Comparison of ENCODE assay signal across 8 cellular contexts in genomic region chr17:39980402-39981206, GRCh38. TPM values are rescaled to one million over a fixed set of nuclear protein-coding genes. Genes with fewer than 3 reads are reported as not detected.
DNase-seq lines count a peak whose midpoint lies in the region; TF ChIP-seq lines count a peak whose summit lies in the region.

PSMD3 (plus strand) TSS chr17:39980807; CDS start chr17:39980971, 164 bp downstream.

- H3K4ac ChIP-seq in neuronal stem cell (ENCODE audit: low read length): peak within 1 kb of the TSS; percentile 59

- H3K27me3 Mint-ChIP-seq in HFFc6 (ENCODE audit: insufficient read depth): no peaks in the 10 kb centered on the region; the same call in 1 of the 2 replicates
- peaks cover 2% of the 10 kb centered on the region for H3K27me3 Mint-ChIP-seq in activated naive CD4-positive, alpha-beta T cell treated with anti-CD3 and anti-CD28 coated beads for 36 hours (ENCODE audit: low read depth)

- peak within 1 kb of the TSS; percentile 92 for H2AK5ac ChIP-seq in neuronal stem cell (ENCODE audit: low read depth, low read length)

- H3K4me3 Mint-ChIP-seq in HFFc6: peak within 1 kb of the TSS; percentile 98
- H3K4me3 Mint-ChIP-seq in activated naive CD4-positive, alpha-beta T cell treated with anti-CD3 and anti-CD28 coated beads for 36 hours: peak within 1 kb of the TSS; percentile 88

- CTCF ChIA-PET in activated naive CD4-positive, alpha-beta T cell treated with anti-CD3 and anti-CD28 coated beads for 36 hours (lab: Charles Lee): interaction anchor here (0.6 to 4.0 kb wide), 15 partner anchors 12 to 696 kb away, joined by 3 to 34 read pairs (median 5); partner anchors contain the start of gene MED24

- peak within 1 kb of the TSS; percentile 99 for H3K14ac ChIP-seq in neuronal stem cell (ENCODE audit: low read length)

- peak within 1 kb of the TSS; percentile 98 for H3K18ac ChIP-seq in neuronal stem cell (ENCODE audit: low read length)

- intact Hi-C loops in activated naive CD4-positive, alpha-beta T cell treated with anti-CD3 and anti-CD28 coated beads for 36 hours (cut with micrococcal nuclease): loop anchor here (1.0 to 5.0 kb wide), 11 partner anchors 16 to 358 kb away; partner anchors contain the start of genes CASC3, LRRC3C and ORMDL3

- peaks cover 0 to 33% (median 0%) of the 10 kb centered on the region in 3 experiments for H3K27me3 ChIP-seq in neuronal stem cell (ENCODE audit: control insufficient read depth in 3 of 3, insufficient read depth in 3 of 3, low read depth in 1 of 3, low read length in 3 of 3)

- H4K8ac ChIP-seq in neuronal stem cell (ENCODE audit: low read depth, low read length): peak within 1 kb of the TSS; percentile 26

- H3K27ac Mint-ChIP-seq in HFFc6: peak within 1 kb of the TSS; percentile 91
- peak within 1 kb of the TSS; percentile 80 for H3K27ac Mint-ChIP-seq in activated naive CD4-positive, alpha-beta T cell treated with anti-CD3 and anti-CD28 coated beads for 36 hours

- H4K91ac ChIP-seq in neuronal stem cell (ENCODE audit: low read depth, low read length, poor library complexity): no peak within 1 kb of the TSS

- peak within 1 kb of the TSS; percentile 89 for H3K4me2 ChIP-seq in neuronal stem cell (ENCODE audit: insufficient read depth, low read length, poor library complexity, severe bottlenecking)

- H3K4me1 ChIP-seq in neuronal stem cell (ENCODE audit: control insufficient read depth in 2 of 2, insufficient read depth in 1 of 2, low read depth in 1 of 2, low read length in 2 of 2): peaks cover 6 to 11% of the 10 kb centered on the region in 2 donors

- peak within 1 kb of the TSS; percentile 89 for H2BK120ac ChIP-seq in neuronal stem cell (ENCODE audit: low read depth, low read length)

- H3K79me1 ChIP-seq in neuronal stem cell (ENCODE audit: low read depth, low read length): peaks cover 5% of the 10 kb centered on the region

- peak within 1 kb of the TSS; percentile 90 for H3K23ac ChIP-seq in neuronal stem cell (ENCODE audit: low read depth, low read length, poor library complexity)

- DNase-seq in HFFc6: peak; percentile 99
- peak; percentile 100 for DNase-seq in NAMALWA (ENCODE audit: low spot score)
- peak; percentile 100 for DNase-seq in SK-N-DZ (ENCODE audit: low spot score)
- peak; percentile 99 for DNase-seq in activated naive CD4-positive, alpha-beta T cell treated with anti-CD3 and anti-CD28 coated beads for 36 hours
- DNase-seq in foreskin melanocyte: peak; percentile 100
- peak; percentile 100 for DNase-seq in neuronal stem cell (ENCODE audit: low spot score)

- TF ChIP-seq CTCF in HFFc6 (IDR thresholded peaks at IDR 0.05) (peak; percentile 83), subcutaneous adipose tissue (IDR thresholded peaks at IDR 0.05; ENCODE audit: low read depth) (no peak)

- peaks cover 11% of the 10 kb centered on the region for H3K36me3 Mint-ChIP-seq in HFFc6 (ENCODE audit: low read depth)
- peaks cover 23% of the 10 kb centered on the region for H3K36me3 Mint-ChIP-seq in activated naive CD4-positive, alpha-beta T cell treated with anti-CD3 and anti-CD28 coated beads for 36 hours (ENCODE audit: low read depth)

- H2AFZ ChIP-seq in neuronal stem cell (ENCODE audit: low read length): peak within 1 kb of the TSS; percentile 94

- H3K9me3 ChIP-seq in neuronal stem cell (replicated peaks in 1 of 2; ENCODE audit: control insufficient read depth in 2 of 2, insufficient read depth in 1 of 2, low read depth in 1 of 2, low read length in 2 of 2): no peaks in the 10 kb centered on the region

- peak within 1 kb of the TSS; percentile 99 for H3K4me3 ChIP-seq in GM08714 (ENCODE audit: low read length)
- H3K4me3 ChIP-seq in neuronal stem cell (ENCODE audit: low read length in 2 of 2): peak within 1 kb of the TSS; percentile 94 to 95

- WGBS in neuronal stem cell (ENCODE audit: extremely low coverage in 2 of 2, insufficient read length in 2 of 2, insufficient replicate concordance in 1 of 2), 2 donors: no CpG with 5 or more reads among the region's 82 CpGs

- H3K27ac ChIP-seq in neuronal stem cell (replicated peaks; ENCODE audit: low read length): peak within 1 kb of the TSS; percentile 55

- H3K4me1 Mint-ChIP-seq in HFFc6 (ENCODE audit: low read depth): peaks cover 36% of the 10 kb centered on the region
- peaks cover 39% of the 10 kb centered on the region for H3K4me1 Mint-ChIP-seq in activated naive CD4-positive, alpha-beta T cell treated with anti-CD3 and anti-CD28 coated beads for 36 hours (ENCODE audit: low read depth)

- peaks cover 14 to 23% of the 10 kb centered on the region in 2 donors for H3K36me3 ChIP-seq in neuronal stem cell (replicated peaks in 1 of 2; ENCODE audit: control insufficient read depth in 2 of 2, insufficient read depth in 2 of 2, low read length in 2 of 2)

- peak within 1 kb of the TSS; percentile 97 for H3K9ac ChIP-seq in neuronal stem cell (ENCODE audit: low read depth, low read length, poor library complexity)

- peak within 1 kb of the TSS; percentile 85 for H2BK12ac ChIP-seq in neuronal stem cell (ENCODE audit: low read length)

- H2BK5ac ChIP-seq in neuronal stem cell (ENCODE audit: low read length): peak within 1 kb of the TSS; percentile 89

- H3K9me3 Mint-ChIP-seq in HFFc6: no peaks in the 10 kb centered on the region
- no peaks in the 10 kb centered on the region for H3K9me3 Mint-ChIP-seq in activated naive CD4-positive, alpha-beta T cell treated with anti-CD3 and anti-CD28 coated beads for 36 hours

- H2BK15ac ChIP-seq in neuronal stem cell (ENCODE audit: low read length): peak within 1 kb of the TSS; percentile 70

RNA-seq across cellular contexts. Expression of gene PSMD3, which starts in this region (rescaled TPM):
- 100 to 1,000 TPM; 143 to 169 (median 160) TPM for total RNA-seq in HFFc6 (2021; fragmentation: NEBNext Ultra II Directional; extraction: Animal tissue kit (Norgen Biotek cat#: 25700))
- polyA plus RNA-seq in SK-N-DZ (2014; cell fraction: cytosol; rRNA removed): 214 and 237 TPM in 2 replicates
- polyA plus RNA-seq in SK-N-DZ (2014; cell fraction: nucleus; rRNA removed): 148 and 168 TPM in 2 replicates
- total RNA-seq in activated naive CD4-positive, alpha-beta T cell treated with anti-CD3 and anti-CD28 coated beads for 36 hours: 100 to 1,000 TPM; 122 to 125 TPM
- polyA plus RNA-seq in neuronal stem cell (2013, experiment 1 of 2): 102 TPM
- 99.7 TPM for polyA plus RNA-seq in neuronal stem cell (2013, experiment 2 of 2)
- total RNA-seq in subcutaneous adipose tissue: 10 to 100 TPM; 52.2 to 86.8 (median 68.2) TPM

Comparison
In these comparisons a context has a peak if more than half of its experiments do, and no peak if none do; other contexts are left out.
1. Peak in every context shown above with its lines: DNase-seq, H3K4me3 ChIP-seq and H3K27ac ChIP-seq.